In genomic region chr14:103520657-103521437, GRCh38 we compare ENCODE assay signal across 1 cellular context.
TF ChIP-seq lines count a peak whose summit lies in the region.

No MANE protein-coding gene starts in this region.

TF ChIP-seq in SK-N-SH, 30 proteins besides CTCF, POLR2A, EP300 and RAD21 (continued from another document):
- 0 out of 2 replicates have a peak, but pooled peaks have one; percentile 25 for TF ChIP-seq MAX (IDR thresholded peaks at IDR 0.05; ENCODE audit: low read depth)
- peak; percentile 25; the same call in 1 of the 2 replicates for TF ChIP-seq SMC3 (IDR thresholded peaks at IDR 0.05; ENCODE audit: low read depth, low read length)
- TF ChIP-seq POLR2AphosphoS5 (IDR thresholded peaks at IDR 0.05; ENCODE audit: low read depth, low read length), result 0 out of 2 replicates have a peak, but pooled peaks have one; percentile 13
- no peak for TF ChIP-seq FOXM1 (IDR thresholded peaks at IDR 0.05; ENCODE audit: low read depth)
- peak; percentile 44 for TF ChIP-seq MXI1 (IDR thresholded peaks at IDR 0.05; ENCODE audit: low read depth, low read length)
